Comparison of ENCODE assay signal across 22 cellular contexts in the genomic region with DNA sequence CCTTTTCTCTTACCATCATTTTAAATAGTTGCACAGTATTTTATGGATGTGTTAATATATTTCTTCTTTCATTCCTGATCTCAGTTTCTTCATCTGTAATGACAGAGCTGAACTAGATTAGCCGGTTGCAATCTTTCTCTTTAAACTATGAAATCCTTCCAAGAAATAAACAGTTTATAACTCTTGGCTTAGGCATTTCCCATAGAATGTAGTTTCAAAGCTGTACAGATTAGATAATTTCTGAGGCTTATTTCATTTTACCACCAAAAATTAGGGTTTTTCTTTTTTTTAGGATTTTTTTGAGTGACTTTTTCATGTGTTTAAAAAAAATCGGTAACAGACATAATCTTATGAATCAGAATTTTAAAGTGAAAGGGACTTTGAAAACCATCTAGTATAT.
DNase-seq lines count a peak whose midpoint lies in the region; ATAC-seq and TF ChIP-seq lines count a peak whose summit lies in the region.
"Had no signal": no experiment of that assay in that cellular context is flagged by ENCODE, and none has a peak within 500 bp of the region (broad histone marks: within the 10 kb centered on the region; RNA-seq: fewer than 3 reads in every experiment).

No MANE protein-coding gene starts in this region.

- ATAC-seq in activated naive CD4-positive, alpha-beta T cell treated with anti-CD3 and anti-CD28 coated beads, Interleukin-2, amount 50 U/mL, for 72 hours, result no peak
- ATAC-seq in HG02678 (IDR thresholded peaks at IDR 0.05; ENCODE audit: unreplicated experiment), result no peak
- ATAC-seq: activated CD8-positive, alpha-beta memory T cell treated with anti-CD3 and anti-CD28 coated beads, Interleukin-2, amount 10 ng/mL, durations not matched to agents 7 days and 5 days; activated T-helper 17 cell treated with anti-CD3 and anti-CD28 coated beads, Interleukin-2, amount 50 U/mL, for 72 hours had no signal

- peaks cover 11 to 20% of the 10 kb centered on the region in 2 donors for H3K36me3 Mint-ChIP-seq in activated naive CD4-positive, alpha-beta T cell treated with anti-CD3 and anti-CD28 coated beads, Interleukin-2, amount 50 U/mL, for 72 hours

- 21 to 26% methylated on average over 2 of the region's 2 CpGs for WGBS in esophagus squamous epithelium, 2 donors
- 9 to 23% methylated on average over 2 of the region's 2 CpGs for WGBS in transverse colon (ENCODE audit: low coverage in 1 of 2), 2 donors

- H3K9me3 Mint-ChIP-seq in activated naive CD4-positive, alpha-beta T cell treated with anti-CD3 and anti-CD28 coated beads, Interleukin-2, amount 50 U/mL, for 72 hours, result peaks cover 0 to 5% of the 10 kb centered on the region in 2 donors
- H3K9me3 Mint-ChIP-seq: activated T-helper 17 cell treated with anti-CD3 and anti-CD28 coated beads, Interleukin-2, amount 50 U/mL, for 72 hours; central memory CD8-positive, alpha-beta T cell had no signal

- no peaks in the 10 kb centered on the region for H3K9me3 ChIP-seq in esophagus squamous epithelium
- H3K9me3 ChIP-seq in muscle layer of colon (ENCODE audit: low read length), result no peaks in the 10 kb centered on the region
- H3K9me3 ChIP-seq in transverse colon, result no peaks in the 10 kb centered on the region
- H3K9me3 ChIP-seq: SJSA1 had no signal

- H3K4me1 ChIP-seq in esophagus squamous epithelium (peaks cover 9 to 55% (median 25%) of the 10 kb centered on the region in 3 donors), muscle layer of colon (ENCODE audit: insufficient read depth, low read length) (peaks cover 29% of the 10 kb centered on the region), transverse colon (peaks cover 19 to 69% (median 48%) of the 10 kb centered on the region in 4 donors)
- H3K4me1 ChIP-seq: SJSA1 had no signal

- H3K36me3 ChIP-seq in esophagus squamous epithelium (no peaks in the 10 kb centered on the region), muscle layer of colon (ENCODE audit: insufficient read depth, low read length) (no peaks in the 10 kb centered on the region), transverse colon (no peaks in the 10 kb centered on the region)
- H3K36me3 ChIP-seq: SJSA1 had no signal

- H3K27ac ChIP-seq in esophagus squamous epithelium, result peak overlapping the region; percentile 77 to 89 (median 86)
- peak overlapping the region; percentile 81 for H3K27ac ChIP-seq in muscle layer of colon (ENCODE audit: low read depth, low read length)
- H3K27ac ChIP-seq in transverse colon, result peak overlapping the region; percentile 81 to 87 (median 85)
- H3K27ac ChIP-seq: KMS-11, SJSA1 had no signal

- no peak for TF ChIP-seq EP300 in transverse colon (IDR thresholded peaks at IDR 0.05; ENCODE audit: low read depth)

- no peak overlapping the region for H3K27ac Mint-ChIP-seq in activated naive CD4-positive, alpha-beta T cell treated with anti-CD3 and anti-CD28 coated beads, Interleukin-2, amount 50 U/mL, for 72 hours
- H3K27ac Mint-ChIP-seq: activated CD8-positive, alpha-beta memory T cell treated with anti-CD3 and anti-CD28 coated beads, Interleukin-2, amount 10 ng/mL, durations not matched to agents 7 days and 5 days; activated T-helper 17 cell treated with anti-CD3 and anti-CD28 coated beads, Interleukin-2, amount 50 U/mL, for 72 hours had no signal

- H3K4me3 ChIP-seq in esophagus squamous epithelium (peak overlapping the region in 3 of 4 donors; percentile 6 to 15 (median 15)), muscle layer of colon (ENCODE audit: low read depth in 1 of 2, low read length in 2 of 2) (no peak overlapping the region), transverse colon (peak overlapping the region in 1 of 4 donors; percentile 21)
- H3K4me3 ChIP-seq: SJSA1 had no signal

- H3K27me3 ChIP-seq in esophagus squamous epithelium, result no peaks in the 10 kb centered on the region
- H3K27me3 ChIP-seq in muscle layer of colon (ENCODE audit: control insufficient read depth in 1 of 2, insufficient read depth in 2 of 2, low read length in 2 of 2), result no peaks in the 10 kb centered on the region
- H3K27me3 ChIP-seq in transverse colon, result no peaks in the 10 kb centered on the region
- H3K27me3 ChIP-seq: SJSA1 had no signal

- no peak overlapping the region for H3K9ac ChIP-seq in muscle layer of colon (ENCODE audit: low read length)
- H3K9ac ChIP-seq: KMS-11 had no signal

- TF ChIP-seq POLR2A in esophagus squamous epithelium (IDR thresholded peaks at IDR 0.05), result no peak
- TF ChIP-seq POLR2A in transverse colon (IDR thresholded peaks at IDR 0.05), result no peak

- intact Hi-C loops in esophagus squamous epithelium (cut with DNase I), result no loop called here
- intact Hi-C loops in transverse colon (cut with DNase I; ENCODE audit: low total_unique reads), result no loop called here

- TF ChIP-seq CTCF in esophagus squamous epithelium (IDR thresholded peaks at IDR 0.05), result no peak
- no peak for TF ChIP-seq CTCF in transverse colon (IDR thresholded peaks at IDR 0.05)

- in situ Hi-C loops in transverse colon (cut with MboI; ENCODE audit: low pct_ligation_motif_present in 1 of 4, low pct_unique_long_range_greater_than_20kb in 1 of 4, low sequenced_read_pairs in 3 of 4), result loop anchor here in 2 of 4 donors (10.0 to 25.0 kb wide), 2 partner anchors 174 to 281 kb away; no protein-coding TSS in a partner anchor

- peak; percentile 67 for DNase-seq in OCI-M1 (lab: John Stamatoyannopoulos, UW)
- no peak for DNase-seq in esophagus squamous epithelium (lab: John Stamatoyannopoulos, UW)
- no peak for DNase-seq in transverse colon
- DNase-seq in stimulated activated CD4-positive, alpha-beta T cell treated with anti-CD3 and anti-CD28 coated beads, Interleukin-4, amount 100 ng/mL, for 4 hours, result no peak
- no peak for DNase-seq in activated naive CD4-positive, alpha-beta T cell treated with anti-CD3 and anti-CD28 coated beads, Interleukin-2, amount 50 U/mL, for 72 hours (ENCODE audit: low spot score in 2 of 2)
- no peak for DNase-seq in activated effector memory CD4-positive, alpha-beta T cell treated with Interleukin-2 at 50 U/mL for 16 hours
- DNase-seq: activated CD4-positive, alpha-beta T cell treated with anti-CD3 and anti-CD28 coated beads for 1 hour; activated CD8-positive, alpha-beta memory T cell treated with anti-CD3 and anti-CD28 coated beads, Interleukin-2, amount 10 ng/mL, durations not matched to agents 7 days and 5 days; amniotic stem cell; DMS 273 treated with DMSO at 0.1 percent for 48 hours; effector CD8-positive, alpha-beta T cell; GDM1; NCI-H1105 treated with DMSO at 0.1 percent for 48 hours; NCI-H2107; NCI-H526 treated with DMSO at 0.1 percent for 48 hours; stimulated activated CD4-positive, alpha-beta T cell treated with anti-CD3 and anti-CD28 coated beads, Interleukin-2, amount 100 ng/mL, for 48 hours had no signal

Comparison
In these comparisons a context has a peak if more than half of its experiments do, and no peak if none do; other contexts are left out.
1. H3K4me3 ChIP-seq: peak in esophagus squamous epithelium (3 of 4); none in muscle layer of colon (0 of 2).
2. Peak in every context shown above with its lines, with median percentiles within 50 percentile points of each other: H3K27ac ChIP-seq.